ENCODE assay signal across 8 cellular contexts in genomic region chrX:115892787-115893671, GRCh38.
DNase-seq lines count a peak whose midpoint lies in the region; ATAC-seq and TF ChIP-seq lines count a peak whose summit lies in the region.

No MANE protein-coding gene starts in this region.

- peak overlapping the region; percentile 35 to 51 for H3K4me3 ChIP-seq in SK-N-SH (ENCODE audit: low read depth in 2 of 2, low read length in 1 of 2)

- WGBS in SK-N-SH (ENCODE audit: low lambda C conversion rate), result 33% methylated on average over 8 of the region's 13 CpGs

- no peaks in the 10 kb centered on the region for H3K9me2 ChIP-seq in SK-N-SH

- no peaks in the 10 kb centered on the region for H3K36me3 ChIP-seq in SK-N-SH (replicated peaks in 1 of 2; ENCODE audit: control insufficient read depth in 1 of 2, insufficient read depth in 2 of 2, low read length in 1 of 2)

- CTCF ChIA-PET in SK-N-SH (lab: Yijun Ruan, JAX), result interaction anchor here (0.7 to 1.9 kb wide), 7 partner anchors 15 to 60 kb away, joined by 3 to 7 read pairs (median 5); no protein-coding TSS in a partner anchor

- TF ChIP-seq RAD21 in SK-N-SH (IDR thresholded peaks at IDR 0.05; ENCODE audit: low read length), result peak; percentile 81

- DNase-seq in DMS153 treated with DMSO at 0.1 percent for 48 hours (lab: John Stamatoyannopoulos, UW; ENCODE audit: unreplicated experiment) (peak; percentile 58), GM20000 (ENCODE audit: low spot score) (peak; percentile 4), HS-27A (ENCODE audit: low read depth) (peak; percentile 34), SK-N-SH (peak; percentile 70), germinal center (ENCODE audit: low spot score) (peak; percentile 40), sciatic nerve (ENCODE audit: low spot score) (peak; percentile 84)
- DNase-seq in activated effector memory CD4-positive, alpha-beta T cell treated with anti-CD3 and anti-CD28 coated beads, Interleukin-2, amount 50 U/mL, for 16 hours, result no peak
- no peak for DNase-seq in activated naive CD4-positive, alpha-beta T cell treated with anti-CD3 and anti-CD28 coated beads, Interleukin-2, amount 50 U/mL, for 16 hours

- POLR2A ChIA-PET in SK-N-SH (lab: Yijun Ruan, JAX), result interaction anchor here (0.6 kb wide), 1 partner anchor 17 kb away, joined by 3 read pairs; no protein-coding TSS in a partner anchor

- no peaks in the 10 kb centered on the region for H3K79me2 ChIP-seq in SK-N-SH (ENCODE audit: insufficient read depth)

- H3K27me3 ChIP-seq in SK-N-SH (ENCODE audit: insufficient read depth), result no peaks in the 10 kb centered on the region

- no peak overlapping the region for H3K9ac ChIP-seq in SK-N-SH

- H4K20me1 ChIP-seq in SK-N-SH (ENCODE audit: insufficient read depth), result 0 out of 2 replicates have a peak, but pooled peaks cover 3% of the 10 kb centered on the region

- TF ChIP-seq CTCF in GM20000 (IDR thresholded peaks at IDR 0.05; ENCODE audit: extremely low read depth, missing control alignments) (no peak), SK-N-SH (IDR thresholded peaks at IDR 0.05) (peak; percentile 55)

- no peaks in the 10 kb centered on the region for H3F3A ChIP-seq in SK-N-SH (replicated peaks; ENCODE audit: insufficient read depth)

- peak in 1 of 2 experiments; percentile 23; a peak in 1 of 4 replicates for TF ChIP-seq EP300 in SK-N-SH (IDR thresholded peaks at IDR 0.05; ENCODE audit: borderline replicate concordance in 1 of 2, low read depth in 1 of 2, low read length in 1 of 2)

- peaks cover 0 to 6% of the 10 kb centered on the region in 2 experiments; a peak in 1 of 4 replicates for H3K4me1 ChIP-seq in SK-N-SH (ENCODE audit: control insufficient read depth in 1 of 2, insufficient read depth in 2 of 2, low read depth in 1 of 2, low read length in 1 of 2)

- ATAC-seq in sciatic nerve, result peak; percentile 95

- intact Hi-C loops in sciatic nerve (cut with DNase I), result no loop called here

- peak overlapping the region in 1 of 2 experiments; percentile 58; a peak in 1 of 4 replicates for H3K27ac ChIP-seq in SK-N-SH (ENCODE audit: low read depth in 2 of 2, low read length in 1 of 2)

- peak overlapping the region; percentile 67 for H3K4me2 ChIP-seq in SK-N-SH

- H2AFZ ChIP-seq in SK-N-SH (ENCODE audit: low read depth), result no peak overlapping the region

- H3K9me3 ChIP-seq in SK-N-SH, result no peaks in the 10 kb centered on the region

TF ChIP-seq in SK-N-SH, 30 proteins besides CTCF, POLR2A, EP300 and RAD21:
- TF ChIP-seq GABPA (IDR thresholded peaks at IDR 0.05; ENCODE audit: low read depth) (peak; percentile 44; the same call in 1 of the 2 replicates), SIN3A (IDR thresholded peaks at IDR 0.05; ENCODE audit: borderline replicate concordance, low read depth, low read length) (no peak), SMC3 (IDR thresholded peaks at IDR 0.05; ENCODE audit: low read depth, low read length) (peak; percentile 45), RCOR1 (IDR thresholded peaks at IDR 0.05; ENCODE audit: low read length) (no peak), TCF12 (IDR thresholded peaks at IDR 0.05) (no peak; the same call in 1 of the 2 replicates), ZBTB33 (IDR thresholded peaks at IDR 0.05; ENCODE audit: borderline replicate concordance, low read depth) (0 out of 2 replicates have a peak, but pooled peaks have one; percentile 56), PBX3 (IDR thresholded peaks at IDR 0.05) (no peak), YY1 (IDR thresholded peaks at IDR 0.05; ENCODE audit: low read depth) (peak; percentile 82), GATA2 (CRISPR knock-in tag; IDR thresholded peaks at IDR 0.05) (peak; percentile 86), MEF2A (IDR thresholded peaks at IDR 0.05; ENCODE audit: borderline replicate concordance, low read depth) (no peak), CHD2 (IDR thresholded peaks at IDR 0.05; ENCODE audit: low read length, partially characterized antibody) (peak; percentile 93)

Comparison
In these comparisons a context has a peak if more than half of its experiments do, and no peak if none do; other contexts are left out.
1. DNase-seq: peak in DMS153 treated with DMSO at 0.1 percent for 48 hours (single experiment), GM20000 (single experiment), HS-27A (single experiment), SK-N-SH (single experiment), germinal center (single experiment) and sciatic nerve (single experiment); none in activated effector memory CD4-positive, alpha-beta T cell treated with anti-CD3 and anti-CD28 coated beads, Interleukin-2, amount 50 U/mL, for 16 hours (single experiment) and activated naive CD4-positive, alpha-beta T cell treated with anti-CD3 and anti-CD28 coated beads, Interleukin-2, amount 50 U/mL, for 16 hours (single experiment).